Comparison of ENCODE assay signal across 25 cellular contexts in the genomic region with DNA sequence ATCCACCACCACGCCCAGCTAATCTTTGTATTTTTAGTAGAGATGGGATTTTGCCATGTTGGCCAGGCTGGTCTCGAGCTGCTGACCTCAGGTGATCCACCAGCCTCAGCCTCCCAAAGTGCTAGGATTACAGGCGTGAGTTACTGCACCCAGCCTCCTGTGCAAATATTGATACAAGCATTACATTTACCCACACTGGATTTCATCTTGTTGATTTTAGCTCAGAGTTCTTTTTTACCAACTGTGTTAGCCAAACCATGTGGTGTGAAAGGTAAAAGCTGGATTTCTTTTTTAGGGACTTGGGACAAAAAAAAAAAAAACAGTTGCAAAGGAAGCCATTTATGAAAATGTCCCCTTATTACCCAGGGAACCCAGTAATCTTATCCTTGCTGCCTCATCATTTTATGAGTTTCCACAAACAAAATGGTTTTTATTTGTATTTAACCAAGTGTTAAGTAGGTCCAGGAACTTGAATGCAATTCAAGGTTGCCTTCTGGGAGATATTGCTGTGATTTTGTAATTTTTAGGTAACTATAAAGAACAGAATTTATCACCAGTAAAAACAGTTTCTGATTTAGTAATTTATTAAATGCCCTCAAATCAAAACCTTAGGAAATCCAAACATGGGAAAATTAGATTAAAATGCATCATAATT.
A peak's percentile ranks its signal among the peaks of the same experiment; 100 is the strongest.
DNase-seq lines count a peak whose midpoint lies in the region; ATAC-seq and TF ChIP-seq lines count a peak whose summit lies in the region.
"Had no signal": no experiment of that assay in that cellular context is flagged by ENCODE, and none has a peak within 500 bp of the region (broad histone marks: within the 10 kb centered on the region; RNA-seq: fewer than 3 reads in every experiment).

No MANE protein-coding gene starts in this region.

- no peak for TF ChIP-seq POLR2A in right lobe of liver (IDR thresholded peaks at IDR 0.05)
- TF ChIP-seq POLR2A in breast epithelium (IDR thresholded peaks at IDR 0.05) = no peak

- peak; percentile 86 to 98 (median 92) for ATAC-seq in right lobe of liver
- ATAC-seq: esophagus mucosa; HCT116; left cardiac atrium; stimulated activated naive B cell treated with anti-CD40 and anti-IgM and Interleukin-4, amounts not matched to agents 10 μg/mL and 1 μg/mL and 100 μg/mL, for 72 hours had no signal

- H3K36me3 ChIP-seq in right lobe of liver (no peaks in the 10 kb centered on the region), tibial artery (no peaks in the 10 kb centered on the region), breast epithelium (no peaks in the 10 kb centered on the region)
- H3K36me3 ChIP-seq: sigmoid colon, suprapubic skin had no signal

- TF ChIP-seq CTCF in LNCaP clone FGC (IDR thresholded peaks at IDR 0.05; ENCODE audit: control insufficient read depth, extremely low read depth, insufficient read depth) (no peak), VCaP (conservative IDR thresholded peaks at IDR 0.05) (no peak), right lobe of liver (IDR thresholded peaks at IDR 0.05) (no peak), tibial artery (IDR thresholded peaks at IDR 0.05) (no peak), breast epithelium (IDR thresholded peaks at IDR 0.05) (no peak)

- DNase-seq in COR-L47 (lab: John Stamatoyannopoulos, UW) (peak; percentile 1), LNCaP clone FGC (ENCODE audit: low read depth) (peak; percentile 67), right lobe of liver (peak in 2 of 3 donors; percentile 28 to 61), T1000 (lab: John Stamatoyannopoulos, UW) (no peak), LoVo (ENCODE audit: low spot score) (no peak), tibial artery (no peak), breast epithelium (ENCODE audit: low spot score in 2 of 2) (no peak)
- DNase-seq: activated CD4-positive, alpha-beta T cell treated with anti-CD3 and anti-CD28 coated beads, Interleukin-2, amount 50 U/mL, for 4 hours; activated naive CD4-positive, alpha-beta T cell treated with Interleukin-2 at 50 U/mL for 16 hours; cortex of kidney; endodermal cell; foreskin melanocyte; left cardiac atrium; mesendoderm; NCI-H146; NCI-H2227 treated with DMSO at 0.1 percent for 48 hours; Right ventricle myocardium superior; sigmoid colon; stimulated activated CD4-positive, alpha-beta T cell treated with anti-CD3 and anti-CD28 coated beads, Interleukin-15, amount 100 ng/mL, for 24 hours; stimulated activated naive B cell treated with anti-CD40 and anti-IgM and Interleukin-4, amounts not matched to agents 10 μg/mL and 1 μg/mL and 100 μg/mL, for 72 hours had no signal

- H3K9me3 ChIP-seq in right lobe of liver (no peaks in the 10 kb centered on the region), tibial artery (no peaks in the 10 kb centered on the region), breast epithelium (no peaks in the 10 kb centered on the region)
- H3K9me3 ChIP-seq: sigmoid colon, suprapubic skin had no signal

- H3K27ac ChIP-seq in VCaP (peak overlapping the region; percentile 40), right lobe of liver (peak overlapping the region in 2 of 3 donors; percentile 1 to 53), tibial artery (peak overlapping the region in 1 of 2 donors; percentile 13), breast epithelium (no peak overlapping the region)
- H3K27ac ChIP-seq: cardiac muscle cell, sigmoid colon, suprapubic skin had no signal

- WGBS in right lobe of liver (ENCODE audit: insufficient coverage, low coverage, low lambda C conversion rate, missing lambda C conversion rate) = 33% methylated on average over 3 of the region's 3 CpGs

- no peak overlapping the region for H3K4me3 ChIP-seq in LNCaP clone FGC (ENCODE audit: low read depth, low read length)
- no peak overlapping the region for H3K4me3 ChIP-seq in right lobe of liver
- no peak overlapping the region for H3K4me3 ChIP-seq in tibial artery
- H3K4me3 ChIP-seq in breast epithelium = no peak overlapping the region
- H3K4me3 ChIP-seq: cardiac muscle cell, sigmoid colon, suprapubic skin had no signal

- H3K27me3 ChIP-seq in right lobe of liver (no peaks in the 10 kb centered on the region), tibial artery (no peaks in the 10 kb centered on the region), breast epithelium (no peaks in the 10 kb centered on the region)
- H3K27me3 ChIP-seq: cardiac muscle cell, sigmoid colon, suprapubic skin had no signal

- peaks cover 0 to 16% (median 0%) of the 10 kb centered on the region in 4 donors for H3K4me1 ChIP-seq in right lobe of liver
- H3K4me1 ChIP-seq in tibial artery = peaks cover 0 to 16% (median 2%) of the 10 kb centered on the region in 4 donors
- H3K4me1 ChIP-seq in breast epithelium = no peaks in the 10 kb centered on the region

- intact Hi-C loops in right lobe of liver (cut with DNase I) = no loop called here
- intact Hi-C loops in tibial artery (cut with DNase I; ENCODE audit: low total_unique reads) = no loop called here
- intact Hi-C loops in breast epithelium (cut with DNase I; ENCODE audit: low total_unique reads) = no loop called here

Comparison
In these comparisons a context has a peak if more than half of its experiments do, and no peak if none do; other contexts are left out.
1. DNase-seq: peak in COR-L47 (single experiment), LNCaP clone FGC (single experiment) and right lobe of liver (2 of 3); none in T1000 (single experiment), LoVo (single experiment), tibial artery (0 of 2) and breast epithelium (0 of 2).
2. H3K27ac ChIP-seq: peak in VCaP (single experiment) and right lobe of liver (2 of 3); none in breast epithelium (0 of 2).